In genomic region chr20:22779878-22780277, GRCh38 we compare ENCODE assay signal across 8 cellular contexts.
"Had no signal": no experiment of that assay in that cellular context is flagged by ENCODE, and none has a peak within 500 bp of the region (broad histone marks: within the 10 kb centered on the region; RNA-seq: fewer than 3 reads in every experiment).

No MANE protein-coding gene starts in this region.

- ATAC-seq: HCT116, HepG2 had no signal

- H2AFZ ChIP-seq: GM23248 had no signal

- DNase-seq: GM23248, GOT3, H7, HFFc6 had no signal

- H3K36me3 ChIP-seq: HAP-1 had no signal

- H3K27ac ChIP-seq: GM23248, HL-60 had no signal

- H3K9ac ChIP-seq: GM23248 had no signal

- H3K4me1 ChIP-seq: HAP-1 had no signal

- H3K4me3 ChIP-seq: GM23248, HAP-1 had no signal

- H3K9me3 ChIP-seq: HAP-1 had no signal

- FAIRE-seq: HepG2 had no signal
